26 cellular contexts compared by ENCODE assay signal in genomic region chr22:35782504-35782903, GRCh38.
A peak's percentile ranks its signal among the peaks of the same experiment; 100 is the strongest.
DNase-seq lines count a peak whose midpoint lies in the region; ATAC-seq, FAIRE-seq and TF ChIP-seq lines count a peak whose summit lies in the region.
"Had no signal": no experiment of that assay in that cellular context is flagged by ENCODE, and none has a peak within 500 bp of the region (broad histone marks: within the 10 kb centered on the region; RNA-seq: fewer than 3 reads in every experiment).

No MANE protein-coding gene starts in this region.

- H4K20me1 ChIP-seq in H9 (ENCODE audit: control insufficient read depth, insufficient read depth, insufficient read length), result no peaks in the 10 kb centered on the region
- peaks cover 79% of the 10 kb centered on the region for H4K20me1 ChIP-seq in astrocyte (ENCODE audit: insufficient read depth, low read length)

- H3K27ac Mint-ChIP-seq in H9, result peak overlapping the region in 2 of 3 experiments; percentile 88 to 91; a peak in 3 of 7 replicates
- H3K27ac Mint-ChIP-seq in astrocyte (ENCODE audit: unreplicated experiment), result no peak overlapping the region
- peak overlapping the region; percentile 75 for H3K27ac Mint-ChIP-seq in nephron progenitor cell
- no peak overlapping the region for H3K27ac Mint-ChIP-seq in activated CD4-positive, alpha-beta memory T cell treated with anti-CD3 and anti-CD28 coated beads, Interleukin-2, amount 10 ng/mL, durations not matched to agents 7 days and 5 days
- H3K27ac Mint-ChIP-seq: activated naive CD8-positive, alpha-beta T cell treated with anti-CD3 and anti-CD28 coated beads, Interleukin-2, amount 10 ng/mL, durations not matched to agents 7 days and 5 days; activated T-helper 17 cell treated with anti-CD3 and anti-CD28 coated beads, Interleukin-2, amount 50 U/mL, for 72 hours; stimulated activated memory B cell treated with anti-CD40 and anti-IgM and Interleukin-4, amounts not matched to agents 10 μg/mL and 1 μg/mL and 100 μg/mL, for 72 hours had no signal

- no peak for FAIRE-seq in astrocyte (lab: Jason Lieb, UNC)
- FAIRE-seq: bronchial epithelial cell, TTC549 had no signal

- H3K36me3 ChIP-seq in astrocyte (ENCODE audit: insufficient read depth, low read length), result peaks cover 18% of the 10 kb centered on the region
- H3K36me3 ChIP-seq: ovary had no signal

- H3K9me3 ChIP-seq in H9 (ENCODE audit: control insufficient read depth, low read depth, low read length), result no peaks in the 10 kb centered on the region
- H3K9me3 ChIP-seq in astrocyte (ENCODE audit: insufficient read depth, low read depth, low read length), result no peaks in the 10 kb centered on the region
- H3K9me3 ChIP-seq: gastroesophageal sphincter, ovary, testis had no signal

- no peak overlapping the region for H2BK15ac ChIP-seq in H9 (ENCODE audit: low read depth, low read length)

- WGBS in H9 (ENCODE audit: extremely low coverage, insufficient read length, low lambda C conversion rate), result no CpG with 5 or more reads among the region's 5 CpGs

- H3K27me3 Mint-ChIP-seq in H9 (ENCODE audit: low read depth), result no peaks in the 10 kb centered on the region
- H3K27me3 Mint-ChIP-seq in astrocyte (ENCODE audit: low read depth, unreplicated experiment), result no peaks in the 10 kb centered on the region
- H3K27me3 Mint-ChIP-seq in nephron progenitor cell (ENCODE audit: low read depth, poor library complexity), result no peaks in the 10 kb centered on the region
- no peaks in the 10 kb centered on the region for H3K27me3 Mint-ChIP-seq in activated CD4-positive, alpha-beta memory T cell treated with anti-CD3 and anti-CD28 coated beads, Interleukin-2, amount 10 ng/mL, durations not matched to agents 7 days and 5 days
- H3K27me3 Mint-ChIP-seq: activated T-helper 17 cell treated with anti-CD3 and anti-CD28 coated beads, Interleukin-2, amount 50 U/mL, for 72 hours had no signal

- H3K4me3 ChIP-seq in AG10803 (ENCODE audit: low read length) (no peak overlapping the region), astrocyte (ENCODE audit: insufficient read depth, low read depth, low read length) (no peak overlapping the region)
- H3K4me3 ChIP-seq: dorsolateral prefrontal cortex, gastroesophageal sphincter, ovary, testis had no signal

- H3K27me3 ChIP-seq in H9 (ENCODE audit: insufficient read depth, low read length), result no peaks in the 10 kb centered on the region
- H3K27me3 ChIP-seq in astrocyte (ENCODE audit: insufficient read depth, low read length), result no peaks in the 10 kb centered on the region
- H3K27me3 ChIP-seq: dorsolateral prefrontal cortex, gastroesophageal sphincter, ovary, testis had no signal

- CTCF ChIA-PET in activated CD4-positive, alpha-beta memory T cell treated with anti-CD3 and anti-CD28 coated beads, Interleukin-2, amount 10 ng/mL, durations not matched to agents 7 days and 5 days (lab: Charles Lee), result no interaction called here

- peaks cover 7 to 21% (median 10%) of the 10 kb centered on the region in 3 experiments; a peak in 5 of 7 replicates for H3K36me3 Mint-ChIP-seq in H9 (ENCODE audit: insufficient read depth in 1 of 3, low read depth in 3 of 3)
- peaks cover 16% of the 10 kb centered on the region for H3K36me3 Mint-ChIP-seq in astrocyte (ENCODE audit: low read depth, unreplicated experiment)
- H3K36me3 Mint-ChIP-seq in nephron progenitor cell (ENCODE audit: low read depth), result peaks cover 51% of the 10 kb centered on the region
- no peaks in the 10 kb centered on the region for H3K36me3 Mint-ChIP-seq in activated CD4-positive, alpha-beta memory T cell treated with anti-CD3 and anti-CD28 coated beads, Interleukin-2, amount 10 ng/mL, durations not matched to agents 7 days and 5 days (ENCODE audit: low read depth)
- H3K36me3 Mint-ChIP-seq: activated naive CD8-positive, alpha-beta T cell treated with anti-CD3 and anti-CD28 coated beads, Interleukin-2, amount 10 ng/mL, durations not matched to agents 7 days and 5 days; stimulated activated memory B cell treated with anti-CD40 and anti-IgM and Interleukin-4, amounts not matched to agents 10 μg/mL and 1 μg/mL and 100 μg/mL, for 72 hours had no signal

- H2BK12ac ChIP-seq in H9 (ENCODE audit: insufficient read length, low read depth, low read length), result no peak overlapping the region

- H3K27ac ChIP-seq in H9 (ENCODE audit: insufficient read length, low read depth, low read length), result no peak overlapping the region
- H3K27ac ChIP-seq in astrocyte (ENCODE audit: low read depth, low read length), result no peak overlapping the region
- H3K27ac ChIP-seq: gastroesophageal sphincter, ovary, testis had no signal

- H3K23me2 ChIP-seq in H9 (ENCODE audit: insufficient read length, low read depth, low read length, poor library complexity, severe bottlenecking), result no peaks in the 10 kb centered on the region

- H3K14ac ChIP-seq in H9 (ENCODE audit: insufficient read depth, low read length), result no peak overlapping the region

- ATAC-seq in HG03108 (IDR thresholded peaks at IDR 0.05; ENCODE audit: unreplicated experiment), result no peak
- ATAC-seq: activated T-helper 17 cell treated with anti-CD3 and anti-CD28 coated beads, Interleukin-2, amount 50 U/mL, for 72 hours; gastroesophageal sphincter; stimulated activated memory B cell treated with anti-CD40 and anti-IgM and Interleukin-4, amounts not matched to agents 10 μg/mL and 1 μg/mL and 100 μg/mL, for 72 hours had no signal

- no peak overlapping the region for H4K8ac ChIP-seq in H9 (replicated peaks; ENCODE audit: insufficient read length, low read depth, low read length)

- H3K4me1 ChIP-seq in H9 (ENCODE audit: insufficient read depth, low read length), result no peaks in the 10 kb centered on the region; the same call in 1 of the 2 replicates
- peaks cover 58% of the 10 kb centered on the region for H3K4me1 ChIP-seq in astrocyte (ENCODE audit: insufficient read depth, low read length)
- H3K4me1 ChIP-seq: testis had no signal

- peaks cover 11 to 15% of the 10 kb centered on the region in 2 experiments for H3K4me1 Mint-ChIP-seq in H9
- H3K4me1 Mint-ChIP-seq in astrocyte (ENCODE audit: low read depth, unreplicated experiment), result peaks cover 46% of the 10 kb centered on the region
- H3K4me1 Mint-ChIP-seq in nephron progenitor cell, result peaks cover 72% of the 10 kb centered on the region
- no peaks in the 10 kb centered on the region for H3K4me1 Mint-ChIP-seq in activated CD4-positive, alpha-beta memory T cell treated with anti-CD3 and anti-CD28 coated beads, Interleukin-2, amount 10 ng/mL, durations not matched to agents 7 days and 5 days
- H3K4me1 Mint-ChIP-seq: activated naive CD8-positive, alpha-beta T cell treated with anti-CD3 and anti-CD28 coated beads, Interleukin-2, amount 10 ng/mL, durations not matched to agents 7 days and 5 days; activated T-helper 17 cell treated with anti-CD3 and anti-CD28 coated beads, Interleukin-2, amount 50 U/mL, for 72 hours; stimulated activated memory B cell treated with anti-CD40 and anti-IgM and Interleukin-4, amounts not matched to agents 10 μg/mL and 1 μg/mL and 100 μg/mL, for 72 hours had no signal

- H3T11ph ChIP-seq in H9 (ENCODE audit: low read length), result no peak overlapping the region

- H3K9me3 Mint-ChIP-seq in H9 (no peaks in the 10 kb centered on the region), astrocyte (ENCODE audit: unreplicated experiment) (no peaks in the 10 kb centered on the region), nephron progenitor cell (no peaks in the 10 kb centered on the region)
- no peaks in the 10 kb centered on the region for H3K9me3 Mint-ChIP-seq in activated CD4-positive, alpha-beta memory T cell treated with anti-CD3 and anti-CD28 coated beads, Interleukin-2, amount 10 ng/mL, durations not matched to agents 7 days and 5 days
- H3K9me3 Mint-ChIP-seq: activated naive CD8-positive, alpha-beta T cell treated with anti-CD3 and anti-CD28 coated beads, Interleukin-2, amount 10 ng/mL, durations not matched to agents 7 days and 5 days; activated T-helper 17 cell treated with anti-CD3 and anti-CD28 coated beads, Interleukin-2, amount 50 U/mL, for 72 hours; stimulated activated memory B cell treated with anti-CD40 and anti-IgM and Interleukin-4, amounts not matched to agents 10 μg/mL and 1 μg/mL and 100 μg/mL, for 72 hours had no signal

- H3K4me2 ChIP-seq in H9 (ENCODE audit: insufficient read depth, insufficient read length, low read length) (no peak overlapping the region), astrocyte (ENCODE audit: low read length) (no peak overlapping the region)

- H2AK5ac ChIP-seq in H9 (ENCODE audit: insufficient read length, low read length), result no peak overlapping the region

- DNase-seq in AG10803 (ENCODE audit: low read depth) (peak; percentile 21), H9 (no peak), astrocyte (ENCODE audit: low read depth) (peak; percentile 47), nephron progenitor cell (no peak), NCI-H510A treated with DMSO at 0.1 percent for 48 hours (lab: John Stamatoyannopoulos, UW) (no peak), AG08396 (ENCODE audit: low spot score) (no peak)
- DNase-seq in activated CD4-positive, alpha-beta memory T cell treated with anti-CD3 and anti-CD28 coated beads, Interleukin-2, amount 10 ng/mL, durations not matched to agents 7 days and 5 days, result no peak
- DNase-seq: activated CD4-positive, alpha-beta T cell treated with anti-CD3 and anti-CD28 coated beads for 4 hours; activated naive CD8-positive, alpha-beta T cell treated with anti-CD3 and anti-CD28 coated beads, Interleukin-2, amount 10 ng/mL, durations not matched to agents 7 days and 5 days; DMS79 treated with DMSO at 0.1 percent for 48 hours; dorsolateral prefrontal cortex; erythroblast; islet precursor cell; KG1; NCI-H1092 treated with DMSO at 0.1 percent for 48 hours; NCI-H2029 treated with DMSO at 0.1 percent for 48 hours; ovary; stimulated activated CD4-positive, alpha-beta T cell treated with anti-CD3 and anti-CD28 coated beads, Interleukin-1b, Interleukin-23, amount 100 ng/mL, for 48 hours; SW 1271; testis had no signal

- no peak overlapping the region for H4K5ac ChIP-seq in H9 (ENCODE audit: insufficient read length, low read depth, low read length)

- H3K79me2 ChIP-seq in H9 (ENCODE audit: insufficient read depth, low read length) (no peaks in the 10 kb centered on the region), astrocyte (ENCODE audit: insufficient read depth, low read length) (peaks cover 95% of the 10 kb centered on the region)

- no peak overlapping the region for H4K91ac ChIP-seq in H9 (ENCODE audit: insufficient read length, low read depth, low read length)

- no peak overlapping the region for H2BK20ac ChIP-seq in H9 (ENCODE audit: low read depth, low read length, poor library complexity, severe bottlenecking)

- no peak for TF ChIP-seq CTCF in AG10803 (conservative IDR thresholded peaks at IDR 0.05; ENCODE audit: low read length)
- TF ChIP-seq CTCF in H9 (conservative IDR thresholded peaks at IDR 0.05), result no peak
- TF ChIP-seq CTCF in astrocyte (IDR thresholded peaks at IDR 0.05; ENCODE audit: insufficient read depth, low read depth, low read length), result no peak
- TF ChIP-seq CTCF in nephron progenitor cell (IDR thresholded peaks at IDR 0.05), result no peak

- no peak overlapping the region for H2BK120ac ChIP-seq in H9 (ENCODE audit: low read depth, low read length, poor library complexity, severe bottlenecking)

- H3K23ac ChIP-seq in H9 (ENCODE audit: insufficient read length, low read depth, low read length), result no peak overlapping the region

- H3K4ac ChIP-seq in H9 (ENCODE audit: low read depth, low read length), result no peak overlapping the region

- H3K9ac ChIP-seq in H9 (ENCODE audit: extremely low read depth, insufficient read length, low read length) (no peak overlapping the region), astrocyte (ENCODE audit: low read length) (no peak overlapping the region)

- no peak overlapping the region for H2BK5ac ChIP-seq in H9 (ENCODE audit: insufficient read length, low read length)

- H2AFZ ChIP-seq in H9 (ENCODE audit: low read length) (no peak overlapping the region), astrocyte (ENCODE audit: low read depth, low read length) (no peak overlapping the region)

- H3K56ac ChIP-seq in H9 (ENCODE audit: insufficient read length, low read depth, low read length), result no peak overlapping the region

- POLR2A ChIA-PET in activated CD4-positive, alpha-beta memory T cell treated with anti-CD3 and anti-CD28 coated beads, Interleukin-2, amount 10 ng/mL, durations not matched to agents 7 days and 5 days (lab: Charles Lee), result no interaction called here

- no peaks in the 10 kb centered on the region for H3K79me1 ChIP-seq in H9 (ENCODE audit: insufficient read depth, low read depth, low read length, poor library complexity, severe bottlenecking)

- H3K4me3 Mint-ChIP-seq in H9 (no peak overlapping the region; a peak in 1 of 5 replicates), astrocyte (ENCODE audit: unreplicated experiment) (peak overlapping the region; percentile 47), nephron progenitor cell (no peak overlapping the region)
- no peak overlapping the region for H3K4me3 Mint-ChIP-seq in activated CD4-positive, alpha-beta memory T cell treated with anti-CD3 and anti-CD28 coated beads, Interleukin-2, amount 10 ng/mL, durations not matched to agents 7 days and 5 days
- H3K4me3 Mint-ChIP-seq: activated naive CD8-positive, alpha-beta T cell treated with anti-CD3 and anti-CD28 coated beads, Interleukin-2, amount 10 ng/mL, durations not matched to agents 7 days and 5 days; activated T-helper 17 cell treated with anti-CD3 and anti-CD28 coated beads, Interleukin-2, amount 50 U/mL, for 72 hours; stimulated activated memory B cell treated with anti-CD40 and anti-IgM and Interleukin-4, amounts not matched to agents 10 μg/mL and 1 μg/mL and 100 μg/mL, for 72 hours had no signal

- no peak overlapping the region for H3K18ac ChIP-seq in H9 (ENCODE audit: insufficient read length, low read depth, low read length)

Comparison
In these comparisons a context has a peak if more than half of its experiments do, and no peak if none do; other contexts are left out.
1. DNase-seq: peak in AG10803 (single experiment) and astrocyte (single experiment); none in H9 (single experiment), nephron progenitor cell (single experiment), NCI-H510A treated with DMSO at 0.1 percent for 48 hours (single experiment), AG08396 (single experiment) and activated CD4-positive, alpha-beta memory T cell treated with anti-CD3 and anti-CD28 coated beads, Interleukin-2, amount 10 ng/mL, durations not matched to agents 7 days and 5 days (single experiment).
2. H3K27ac Mint-ChIP-seq: peak in H9 (2 of 3) and nephron progenitor cell (single experiment); none in astrocyte (single experiment) and activated CD4-positive, alpha-beta memory T cell treated with anti-CD3 and anti-CD28 coated beads, Interleukin-2, amount 10 ng/mL, durations not matched to agents 7 days and 5 days (single experiment).